18 cellular contexts compared by ENCODE assay signal in the genomic region with DNA sequence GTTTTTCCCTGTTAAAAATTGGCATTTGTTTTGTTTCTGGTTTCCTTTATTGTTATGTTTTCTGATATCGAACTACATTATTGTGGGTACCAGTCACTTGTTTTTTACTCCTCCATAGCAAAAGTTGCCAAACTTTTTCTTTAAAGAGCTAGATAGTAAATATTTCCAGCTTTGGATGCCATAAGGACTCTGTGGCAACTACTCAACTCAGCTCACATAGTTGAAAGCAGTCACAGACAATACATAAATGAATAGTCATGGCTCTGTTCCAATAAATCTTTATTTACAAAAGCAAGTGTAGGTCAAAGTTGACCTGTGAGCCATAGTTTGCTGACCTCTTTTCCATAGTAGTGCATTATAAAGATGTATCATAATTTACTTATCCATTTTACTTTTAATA.
DNase-seq lines count a peak whose midpoint lies in the region; ATAC-seq and TF ChIP-seq lines count a peak whose summit lies in the region.
"Had no signal": no experiment of that assay in that cellular context is flagged by ENCODE, and none has a peak within 500 bp of the region (broad histone marks: within the 10 kb centered on the region; RNA-seq: fewer than 3 reads in every experiment).

No MANE protein-coding gene starts in this region.

- intact Hi-C loops in PC-3 (cut with micrococcal nuclease) = no loop called here

- H3K36me3 Mint-ChIP-seq in neural progenitor cell = no peaks in the 10 kb centered on the region
- H3K36me3 Mint-ChIP-seq: CD4-positive, alpha-beta memory T cell had no signal

- H3K27ac ChIP-seq in PC-3 (ENCODE audit: low read length) (no peak overlapping the region), neural progenitor cell (no peak overlapping the region)

- H3K79me2 ChIP-seq in PC-3 (ENCODE audit: low read length) = no peaks in the 10 kb centered on the region
- H3K79me2 ChIP-seq in neural progenitor cell (ENCODE audit: low read depth) = no peaks in the 10 kb centered on the region

- H4K20me1 ChIP-seq in PC-3 (ENCODE audit: low read length) (no peaks in the 10 kb centered on the region), neural progenitor cell (ENCODE audit: low read depth) (no peaks in the 10 kb centered on the region)

- no peak overlapping the region for H3K4me3 Mint-ChIP-seq in neural progenitor cell
- H3K4me3 Mint-ChIP-seq: CD4-positive, alpha-beta memory T cell had no signal

- POLR2A ChIA-PET in PC-3 (lab: Charles Lee; ENCODE audit: unreplicated experiment) = no interaction called here

- CTCF ChIA-PET in PC-3 (lab: Charles Lee) = no interaction called here

- H3F3A ChIP-seq in PC-3 (ENCODE audit: low read length, unreplicated experiment) (no peaks in the 10 kb centered on the region), neural progenitor cell (ENCODE audit: low read depth) (no peaks in the 10 kb centered on the region)

- peak; percentile 41 for DNase-seq in SIG-M5 treated with dmso at 0.1 percent for 504 hours (lab: John Stamatoyannopoulos, UW; ENCODE audit: unreplicated experiment)
- DNase-seq in SIG-M5 (lab: John Stamatoyannopoulos, UW) = no peak
- DNase-seq in LNCaP clone FGC (ENCODE audit: low read depth) = peak; percentile 69
- peak; percentile 72 for DNase-seq in PC-3
- DNase-seq in neural progenitor cell (ENCODE audit: low spot score) = no peak
- DNase-seq in T1000 (lab: John Stamatoyannopoulos, UW) = no peak
- DNase-seq: C1 segment of cervical spinal cord; Calu3; CD4-positive, alpha-beta memory T cell; COR-L47; DMS79; EL; GDM1; H7; HCEC 1CT had no signal

- H3K4me2 ChIP-seq in PC-3 (ENCODE audit: low read length) (peak overlapping the region; percentile 19; the same call in 1 of the 2 replicates), neural progenitor cell (no peak overlapping the region)

- H3K9me3 ChIP-seq in PC-3 (ENCODE audit: low read length) (no peaks in the 10 kb centered on the region), neural progenitor cell (ENCODE audit: low read depth) (no peaks in the 10 kb centered on the region)

- no TSS peak for BruUV-seq in PC-3 (replicated peaks; lab: Mats Ljungman, UMichigan)

- ATAC-seq in PC-3 = no peak
- ATAC-seq in GM19467 (IDR thresholded peaks at IDR 0.05; ENCODE audit: unreplicated experiment) = no peak
- ATAC-seq in HG03521 (IDR thresholded peaks at IDR 0.05; ENCODE audit: unreplicated experiment) = no peak
- ATAC-seq: GM12878 had no signal

- H3K27ac Mint-ChIP-seq in neural progenitor cell = peak overlapping the region; percentile 57

- TF ChIP-seq CTCF in LNCaP clone FGC (IDR thresholded peaks at IDR 0.05; ENCODE audit: control insufficient read depth, extremely low read depth, insufficient read depth) = no peak
- TF ChIP-seq CTCF in PC-3 (conservative IDR thresholded peaks at IDR 0.05; ENCODE audit: low read depth, low read length) = no peak
- TF ChIP-seq CTCF in neural progenitor cell (IDR thresholded peaks at IDR 0.05) = no peak

- no peaks in the 10 kb centered on the region for H3K9me2 ChIP-seq in PC-3 (replicated peaks; ENCODE audit: low read length)

- H3K9ac ChIP-seq in PC-3 (ENCODE audit: low read length) (no peak overlapping the region), neural progenitor cell (no peak overlapping the region)

- H2AFZ ChIP-seq in PC-3 (ENCODE audit: low read length) (no peak overlapping the region), neural progenitor cell (replicated peaks) (no peak overlapping the region)

- H3K9me3 Mint-ChIP-seq in neural progenitor cell = peaks cover 5% of the 10 kb centered on the region

- peaks cover 9% of the 10 kb centered on the region; the same call in 1 of the 2 replicates for H3K27me3 ChIP-seq in PC-3 (ENCODE audit: low read length)
- H3K27me3 ChIP-seq in neural progenitor cell = no peaks in the 10 kb centered on the region

- H3K4me1 ChIP-seq in PC-3 (ENCODE audit: insufficient read depth, low read length) = peaks cover 8% of the 10 kb centered on the region
- no peaks in the 10 kb centered on the region for H3K4me1 ChIP-seq in neural progenitor cell

- peaks cover 2% of the 10 kb centered on the region for H3K27me3 Mint-ChIP-seq in neural progenitor cell (ENCODE audit: insufficient read depth, low read depth)
- H3K27me3 Mint-ChIP-seq: CD4-positive, alpha-beta memory T cell had no signal

- no peaks in the 10 kb centered on the region for H3K36me3 ChIP-seq in PC-3 (ENCODE audit: low read depth, low read length)
- H3K36me3 ChIP-seq in neural progenitor cell = no peaks in the 10 kb centered on the region

- H3K4me3 ChIP-seq in LNCaP clone FGC (ENCODE audit: low read depth, low read length) (no peak overlapping the region), PC-3 (ENCODE audit: low read length) (no peak overlapping the region), neural progenitor cell (no peak overlapping the region)
- H3K4me3 ChIP-seq: GM12878 had no signal

- H3K4me1 Mint-ChIP-seq in neural progenitor cell = peaks cover 3% of the 10 kb centered on the region
- H3K4me1 Mint-ChIP-seq: CD4-positive, alpha-beta memory T cell had no signal

Comparison
In these comparisons a context has a peak if more than half of its experiments do, and no peak if none do; other contexts are left out.
1. DNase-seq: peak in SIG-M5 treated with dmso at 0.1 percent for 504 hours (single experiment), LNCaP clone FGC (single experiment) and PC-3 (single experiment); none in SIG-M5 (single experiment), neural progenitor cell (single experiment) and T1000 (single experiment).